ENCODE assay signal across 9 cellular contexts in genomic region chr19:44807652-44808462, GRCh38. TPM values are rescaled to one million over a fixed set of nuclear protein-coding genes. Genes with fewer than 3 reads are reported as not detected.
A peak's percentile ranks its signal among the peaks of the same experiment; 100 is the strongest.
DNase-seq lines count a peak whose midpoint lies in the region; ATAC-seq, FAIRE-seq and TF ChIP-seq lines count a peak whose summit lies in the region.
"Had no signal": no experiment of that assay in that cellular context is flagged by ENCODE, and none has a peak within 500 bp of the region (broad histone marks: within the 10 kb centered on the region; RNA-seq: fewer than 3 reads in every experiment).

No MANE protein-coding gene starts in this region.

- H2AFZ ChIP-seq in IMR-90 (replicated peaks; ENCODE audit: low read length, poor library complexity) = peak overlapping the region; percentile 89
- H2AFZ ChIP-seq in K562 (ENCODE audit: low read depth, low read length) = peak overlapping the region; percentile 66

- dilution Hi-C loops in IMR-90 (cut with HindIII; ENCODE audit: low sequenced_read_pairs, unreplicated experiment) = no loop called here

- no peak overlapping the region; the same call in 1 of the 2 replicates for H3K18ac ChIP-seq in IMR-90 (ENCODE audit: low read depth, low read length)

- H4K5ac ChIP-seq in IMR-90 (ENCODE audit: low read depth, low read length) = peak overlapping the region; percentile 55; the same call in 1 of the 2 replicates

- H2BK15ac ChIP-seq in IMR-90 (ENCODE audit: low read depth, low read length) = 0 out of 3 replicates have a peak overlapping the region, but pooled peaks have one; percentile 53

- no peaks in the 10 kb centered on the region for H3K79me2 ChIP-seq in K562 (ENCODE audit: control insufficient read depth, insufficient read depth, low read length)

- H2BK120ac ChIP-seq in IMR-90 (ENCODE audit: low read depth, low read length) = peak overlapping the region; percentile 80

- WGBS in IMR-90 (ENCODE audit: extremely low coverage in 2 of 2, insufficient read length in 1 of 2), 2 experiments = no CpG with 5 or more reads among the region's 14 CpGs
- under 1% methylated on average over 13 of the region's 14 CpGs for WGBS in K562 (ENCODE audit: insufficient coverage, low coverage, missing lambda C conversion rate)
- 23 to 30% methylated on average over 2 to 13 of the region's 14 CpGs for WGBS in transverse colon (ENCODE audit: low coverage in 1 of 2), 2 donors

- H3K56ac ChIP-seq in IMR-90 (ENCODE audit: extremely low read depth, insufficient read depth, low read length) = no peak overlapping the region

- peak overlapping the region; percentile 91 for H2AK5ac ChIP-seq in IMR-90 (ENCODE audit: low read depth, low read length)

- BruUV-seq in IMR-90 (replicated peaks; lab: Mats Ljungman, UMichigan) (no TSS peak), K562 (replicated peaks; lab: Mats Ljungman, UMichigan) (no TSS peak)

- TF ChIP-seq EP300 in K562 (IDR thresholded peaks at IDR 0.05; ENCODE audit: low read length) (no peak), transverse colon (IDR thresholded peaks at IDR 0.05; ENCODE audit: low read depth) (no peak)

- intact Hi-C loops in IMR-90 (cut with micrococcal nuclease) = loop anchor here (1.0 to 2.0 kb wide), 2 partner anchors 37 to 237 kb away; no protein-coding TSS in a partner anchor
- intact Hi-C loops in K562 (cut with micrococcal nuclease) = loop anchor here (1.0 kb wide), 1 partner anchor 24 kb away; no protein-coding TSS in a partner anchor
- intact Hi-C loops in transverse colon (cut with DNase I; ENCODE audit: low total_unique reads) = no loop called here

- H4K20me1 ChIP-seq in IMR-90 (ENCODE audit: insufficient read depth, low read length) (no peaks in the 10 kb centered on the region), K562 (replicated peaks; ENCODE audit: control insufficient read depth, insufficient read depth, low read length) (no peaks in the 10 kb centered on the region)

- H3K4me2 ChIP-seq in IMR-90 (ENCODE audit: low read depth, low read length) (peak overlapping the region; percentile 95; the same call in 1 of the 2 replicates), K562 (ENCODE audit: insufficient read depth, low read length) (no peak overlapping the region; the same call in 1 of the 2 replicates)

- peak; percentile 59 for TF ChIP-seq CTCF in IMR-90 (conservative IDR thresholded peaks at IDR 0.05; ENCODE audit: low read depth, low read length)
- TF ChIP-seq CTCF in K562 (IDR thresholded peaks at IDR 0.05 in 2 of 3, conservative IDR thresholded peaks at IDR 0.05 in 1 of 3; ENCODE audit: insufficient read depth in 2 of 3, low read depth in 1 of 3, low read length in 3 of 3) = peak; percentile 79 to 91 (median 81)
- TF ChIP-seq CTCF in kidney epithelial cell (IDR thresholded peaks at IDR 0.05; ENCODE audit: insufficient read depth, low read length, poor library complexity, severe bottlenecking) = peak; percentile 37
- TF ChIP-seq CTCF in transverse colon (IDR thresholded peaks at IDR 0.05) = peak in 1 of 5 experiments; percentile 18

- H3K27ac ChIP-seq in IMR-90 (ENCODE audit: insufficient read depth, low read length) (peak overlapping the region; percentile 53), K562 (ENCODE audit: extremely low read depth, low read depth, low read length) (no peak overlapping the region), transverse colon (peak overlapping the region in 3 of 4 donors; percentile 44 to 64 (median 56))

- H2BK5ac ChIP-seq in IMR-90 (ENCODE audit: low read depth, low read length, poor library complexity, severe bottlenecking) = no peak overlapping the region

- H3K9me3 ChIP-seq in IMR-90 (ENCODE audit: control insufficient read depth, insufficient read depth, low read length) = peaks cover 6% of the 10 kb centered on the region
- no peaks in the 10 kb centered on the region for H3K9me3 ChIP-seq in K562 (replicated peaks; ENCODE audit: control insufficient read depth, insufficient read depth, low read depth, low read length)
- no peaks in the 10 kb centered on the region for H3K9me3 ChIP-seq in transverse colon

- no peaks in the 10 kb centered on the region for H3K9me1 ChIP-seq in IMR-90 (ENCODE audit: insufficient read depth, low read length)
- no peaks in the 10 kb centered on the region for H3K9me1 ChIP-seq in K562 (ENCODE audit: control insufficient read depth, insufficient read depth, low read length)

- H3K23ac ChIP-seq in IMR-90 (ENCODE audit: low read depth, low read length) = no peak overlapping the region

- H3K9ac ChIP-seq in IMR-90 (ENCODE audit: low read depth, low read length) (no peak overlapping the region), K562 (ENCODE audit: insufficient read depth in 1 of 2, low read depth in 2 of 2, low read length in 2 of 2) (peak overlapping the region in 1 of 2 experiments; percentile 75; a peak in 1 of 4 replicates)

- POLR2A ChIA-PET in IMR-90 (lab: Charles Lee; ENCODE audit: unreplicated experiment) = no interaction called here
- POLR2A ChIA-PET in K562 (lab: Yijun Ruan, JAX) = interaction anchor here (1.0 kb wide), 1 partner anchor 40 kb away, joined by 5 read pairs; no protein-coding TSS in a partner anchor

- TF ChIP-seq POLR2A in IMR-90 (IDR thresholded peaks at IDR 0.05; ENCODE audit: low read depth, low read length) (no peak), K562 (conservative IDR thresholded peaks at IDR 0.05) (no peak), transverse colon (IDR thresholded peaks at IDR 0.05) (no peak)

- H3K4me3 ChIP-seq in IMR-90 (ENCODE audit: insufficient read depth, low read depth, low read length) = no peak overlapping the region
- no peak overlapping the region for H3K4me3 ChIP-seq in K562
- H3K4me3 ChIP-seq in kidney epithelial cell (ENCODE audit: low read depth, low read length) = no peak overlapping the region
- H3K4me3 ChIP-seq in transverse colon = no peak overlapping the region

- H3K27me3 ChIP-seq in IMR-90 (ENCODE audit: control insufficient read depth, insufficient read depth, low read length) (peaks cover 5% of the 10 kb centered on the region; the same call in 1 of the 2 replicates), K562 (ENCODE audit: control insufficient read depth in 2 of 2, insufficient read depth in 2 of 2, low read length in 2 of 2) (peaks cover 14 to 33% of the 10 kb centered on the region in 2 experiments; a peak in 4 of 5 replicates), kidney epithelial cell (ENCODE audit: control insufficient read depth, insufficient read depth, low read length) (no peaks in the 10 kb centered on the region), transverse colon (peaks cover 3% of the 10 kb centered on the region)

- in situ Hi-C loops in IMR-90 (cut with MboI; ENCODE audit: low sequenced_read_pairs) = no loop called here
- in situ Hi-C loops in K562 (cut with MboI) = no loop called here
- in situ Hi-C loops in transverse colon (cut with MboI; ENCODE audit: low pct_ligation_motif_present in 1 of 4, low pct_unique_long_range_greater_than_20kb in 1 of 4, low sequenced_read_pairs in 3 of 4) = no loop called here

- H3K4ac ChIP-seq in IMR-90 (ENCODE audit: low read depth, low read length) = peak overlapping the region; percentile 85

- CTCF ChIA-PET in IMR-90 (lab: Yijun Ruan, JAX) (interaction anchor here (0.6 to 1.3 kb wide), 5 partner anchors 14 to 131 kb away, joined by 3 to 5 read pairs (median 3); no protein-coding TSS in a partner anchor), K562 (lab: Yijun Ruan, JAX; ENCODE audit: low intra/inter-chr PET ratio) (interaction anchor here (0.7 to 1.2 kb wide), 3 partner anchors 37 to 84 kb away, joined by 4 to 6 read pairs (median 5); no protein-coding TSS in a partner anchor)

- TF ChIP-seq RAD21 in IMR-90 (IDR thresholded peaks at IDR 0.05; ENCODE audit: low read length) = peak; percentile 57
- peak; percentile 40 to 64 for TF ChIP-seq RAD21 in K562 (CRISPR knock-in tag; conservative IDR thresholded peaks at IDR 0.05 in 1 of 2, IDR thresholded peaks at IDR 0.05 in 1 of 2)

- H3K4me1 ChIP-seq in IMR-90 (ENCODE audit: control insufficient read depth, insufficient read depth, low read length) = peaks cover 15% of the 10 kb centered on the region
- peaks cover 10 to 21% of the 10 kb centered on the region in 2 experiments; a peak in 4 of 5 replicates for H3K4me1 ChIP-seq in K562 (replicated peaks in 1 of 2; ENCODE audit: control insufficient read depth in 2 of 2, insufficient read depth in 2 of 2, low read length in 2 of 2)
- peaks cover 15 to 26% (median 22%) of the 10 kb centered on the region in 4 donors for H3K4me1 ChIP-seq in transverse colon

- H3K36me3 ChIP-seq in IMR-90 (ENCODE audit: control insufficient read depth, insufficient read depth, low read length) (peaks cover 2% of the 10 kb centered on the region; the same call in 1 of the 2 replicates), K562 (ENCODE audit: control insufficient read depth, insufficient read depth, low read length) (no peaks in the 10 kb centered on the region), kidney epithelial cell (ENCODE audit: control insufficient read depth, insufficient read depth, low read length) (no peaks in the 10 kb centered on the region), transverse colon (no peaks in the 10 kb centered on the region)

- ATAC-seq in IMR-90 (ENCODE audit: low read depth) = peak; percentile 63
- peak; percentile 91 for ATAC-seq in K562
- no peak for ATAC-seq in GM21786 (IDR thresholded peaks at IDR 0.05; ENCODE audit: unreplicated experiment)

- no peak overlapping the region for H3K14ac ChIP-seq in IMR-90 (replicated peaks; ENCODE audit: low read depth, low read length)

- FAIRE-seq in K562 (lab: Jason Lieb, UNC) = peak; percentile 77

- peak overlapping the region; percentile 89 for H2AK9ac ChIP-seq in IMR-90 (replicated peaks; ENCODE audit: low read depth, low read length, poor library complexity)

- peak overlapping the region; percentile 63 to 90; a peak in 3 of 4 replicates for H4K8ac ChIP-seq in IMR-90 (ENCODE audit: low read depth in 2 of 2, low read length in 2 of 2)

- peak overlapping the region; percentile 83 for H4K91ac ChIP-seq in IMR-90 (ENCODE audit: insufficient read depth, low read depth, low read length)

- peaks cover 5 to 9% of the 10 kb centered on the region in 2 experiments; a peak in 2 of 4 replicates for H3K79me1 ChIP-seq in IMR-90 (ENCODE audit: low read depth in 1 of 2, low read length in 2 of 2)

- peak overlapping the region; percentile 63 for H2BK20ac ChIP-seq in IMR-90 (ENCODE audit: low read depth, low read length)

- DNase-seq in AG20443 (ENCODE audit: low spot score) = peak; percentile 61
- peak; percentile 34 for DNase-seq in IMR-90
- peak; percentile 74 to 80 (median 78) for DNase-seq in K562 (ENCODE audit: extremely low read depth in 1 of 4, low spot score in 3 of 4)
- DNase-seq in kidney epithelial cell (ENCODE audit: low read depth) = peak; percentile 43
- DNase-seq in transverse colon = peak; percentile 40
- DNase-seq in SK-N-DZ (ENCODE audit: low spot score) = no peak
- DNase-seq in activated CD4-positive, alpha-beta T cell treated with anti-CD3 and anti-CD28 coated beads for 4 hours = no peak

RNA-seq across cellular contexts. Expression of gene BCAM, which starts 1.0 kb away (rescaled TPM):
- total RNA-seq in IMR-90 (2012; rRNA removed) (2.3 and 2.8 TPM in 2 replicates), K562 (2014; rRNA removed) (0.14 and 0.41 TPM in 2 replicates), K562 (2014; rRNA removed; fragmentation: Illumina TruSeq; extraction: Trizol) (0.06 and 0.07 TPM in 2 replicates), K562 (2015; rRNA removed; fragmentation: Illumina TruSeq; extraction: Trizol) (0.33 and 0.38 TPM in 2 replicates), K562 (2021) (1.3 and 1.9 TPM in 2 replicates), kidney epithelial cell (27.6 and 29.6 TPM in 2 replicates), transverse colon (10 to 100 TPM in 3 of 4 donors, 1 to 10 TPM in 1; 7.9 to 95.1 (median 23.1) TPM)
- polyA plus RNA-seq in IMR-90 (2012; rRNA removed) (27.5 and 35.7 TPM in 2 replicates), K562 (2011; rRNA removed) (0.18 and 1.5 TPM in 2 replicates), K562 (2014; fragmentation: Illumina TruSeq; extraction: Trizol) (0.45 and 0.47 TPM in 2 replicates), K562 (2014; fragmentation: Nextera tagmentation; extraction: Ambion mirVana) (not detected), K562 (2014; rRNA removed) (0.76 and 1.1 TPM in 2 replicates)
- polyA plus RNA-seq in IMR-90 (2012; cell fraction: cytosol; rRNA removed) = 50.8 and 71.8 TPM in 2 replicates
- polyA plus RNA-seq in IMR-90 (2012; cell fraction: nucleus; rRNA removed; ENCODE audit: low replicate concordance) = 52.3 and 108 TPM in 2 replicates
- 3.4 and 9.2 TPM in 2 replicates for total RNA-seq in K562 (2011; cell fraction: chromatin; rRNA removed; ENCODE audit: low replicate concordance)
- 3.7 and 5.5 TPM in 2 replicates for total RNA-seq in K562 (2011; cell fraction: nucleolus; rRNA removed)
- 3.0 and 4.9 TPM in 2 replicates for total RNA-seq in K562 (2011; cell fraction: nucleoplasm; rRNA removed)
- 0.31 and 0.64 TPM in 2 replicates for polyA plus RNA-seq in K562 (2011; cell fraction: cytosol; rRNA removed)
- 4.7 and 6.3 TPM in 2 replicates for polyA plus RNA-seq in K562 (2011; cell fraction: nucleus; rRNA removed)
- polyA plus RNA-seq in K562 (2012) = 1.6 and 3.8 TPM in 2 replicates
- 0.56 and 0.72 TPM in 2 replicates for polyA minus RNA-seq in K562 (2011; rRNA and poly(A)+ RNA removed)
- 2.5 and 2.6 TPM in 2 replicates for polyA minus RNA-seq in K562 (2011; cell fraction: cytosol; rRNA and poly(A)+ RNA removed)
- 0.94 and 1.2 TPM in 2 replicates for polyA minus RNA-seq in K562 (2011; cell fraction: nucleus; rRNA and poly(A)+ RNA removed)
- 0.13 TPM in 1 of 2 replicates, not detected in the other for polyA plus RNA-seq in SK-N-DZ (2014; cell fraction: cytosol; rRNA removed)
- 0.22 TPM in 1 of 2 replicates, not detected in the other for polyA plus RNA-seq in SK-N-DZ (2014; cell fraction: nucleus; rRNA removed)

RNA-seq across cellular contexts. Expression of gene CBLC, which starts 30.2 kb away (rescaled TPM):
- total RNA-seq in IMR-90 (2012; rRNA removed) (not detected in 2 replicates), K562 (2014; rRNA removed) (0.09 TPM in 1 of 2 replicates, not detected in the other), K562 (2014; rRNA removed; fragmentation: Illumina TruSeq; extraction: Trizol) (not detected in 2 replicates), K562 (2015; rRNA removed; fragmentation: Illumina TruSeq; extraction: Trizol) (not detected in 2 replicates), K562 (2021) (not detected in 2 replicates), kidney epithelial cell (8.8 and 9.9 TPM in 2 replicates), transverse colon (100 to 1,000 TPM in 3 of 4 donors, 10 to 100 TPM in 1; 96.1 to 210 (median 145) TPM)
- polyA plus RNA-seq in IMR-90 (2012; rRNA removed) (not detected in 2 replicates), K562 (2011; rRNA removed) (not detected in 2 replicates), K562 (2014; fragmentation: Illumina TruSeq; extraction: Trizol) (not detected in 2 replicates), K562 (2014; fragmentation: Nextera tagmentation; extraction: Ambion mirVana) (not detected), K562 (2014; rRNA removed) (not detected in 2 replicates)
- 0.02 TPM in 1 of 2 replicates, not detected in the other for polyA plus RNA-seq in IMR-90 (2012; cell fraction: cytosol; rRNA removed)
- 0.12 TPM in 1 of 2 replicates, not detected in the other for polyA plus RNA-seq in IMR-90 (2012; cell fraction: nucleus; rRNA removed; ENCODE audit: low replicate concordance)
- not detected in 2 replicates for total RNA-seq in K562 (2011; cell fraction: chromatin; rRNA removed; ENCODE audit: low replicate concordance)
- not detected in 2 replicates for total RNA-seq in K562 (2011; cell fraction: nucleolus; rRNA removed)
- total RNA-seq in K562 (2011; cell fraction: nucleoplasm; rRNA removed) = not detected in 2 replicates
- not detected in 2 replicates for polyA plus RNA-seq in K562 (2011; cell fraction: cytosol; rRNA removed)
- polyA plus RNA-seq in K562 (2011; cell fraction: nucleus; rRNA removed) = not detected in 2 replicates
- polyA plus RNA-seq in K562 (2012) = not detected in 2 replicates
- not detected in 2 replicates for polyA minus RNA-seq in K562 (2011; rRNA and poly(A)+ RNA removed)
- polyA minus RNA-seq in K562 (2011; cell fraction: cytosol; rRNA and poly(A)+ RNA removed) = not detected in 2 replicates
- polyA minus RNA-seq in K562 (2011; cell fraction: nucleus; rRNA and poly(A)+ RNA removed) = not detected in 2 replicates
- not detected in 2 replicates for polyA plus RNA-seq in SK-N-DZ (2014; cell fraction: cytosol; rRNA removed)
- polyA plus RNA-seq in SK-N-DZ (2014; cell fraction: nucleus; rRNA removed) = not detected in 2 replicates
- total RNA-seq: glomerular endothelial cell had no signal

RNA-seq across cellular contexts. Expression of gene NECTIN2, which starts 38.2 kb away (rescaled TPM):
- total RNA-seq in IMR-90 (2012; rRNA removed) (77.8 and 78.0 TPM in 2 replicates), K562 (2014; rRNA removed) (65.3 and 78.5 TPM in 2 replicates), K562 (2014; rRNA removed; fragmentation: Illumina TruSeq; extraction: Trizol) (29.8 and 34.9 TPM in 2 replicates), K562 (2015; rRNA removed; fragmentation: Illumina TruSeq; extraction: Trizol) (33.8 and 36.5 TPM in 2 replicates), K562 (2021) (83.6 and 84.8 TPM in 2 replicates), kidney epithelial cell (240 and 243 TPM in 2 replicates), transverse colon (100 to 1,000 TPM in 3 of 4 donors, 10 to 100 TPM in 1; 93.7 to 147 (median 125) TPM)
- polyA plus RNA-seq in IMR-90 (2012; rRNA removed) (169 and 170 TPM in 2 replicates), K562 (2011; rRNA removed) (32.7 and 73.0 TPM in 2 replicates), K562 (2014; fragmentation: Illumina TruSeq; extraction: Trizol) (92.7 and 94.9 TPM in 2 replicates), K562 (2014; fragmentation: Nextera tagmentation; extraction: Ambion mirVana) (1 to 10 TPM; 3.9 to 4.9 TPM), K562 (2014; rRNA removed) (41.4 and 43.6 TPM in 2 replicates)
- polyA plus RNA-seq in IMR-90 (2012; cell fraction: cytosol; rRNA removed) = 191 and 192 TPM in 2 replicates
- polyA plus RNA-seq in IMR-90 (2012; cell fraction: nucleus; rRNA removed; ENCODE audit: low replicate concordance) = 109 and 133 TPM in 2 replicates
- 51.7 and 114 TPM in 2 replicates for total RNA-seq in K562 (2011; cell fraction: chromatin; rRNA removed; ENCODE audit: low replicate concordance)
- total RNA-seq in K562 (2011; cell fraction: nucleolus; rRNA removed) = 140 and 162 TPM in 2 replicates
- 124 and 148 TPM in 2 replicates for total RNA-seq in K562 (2011; cell fraction: nucleoplasm; rRNA removed)
- polyA plus RNA-seq in K562 (2011; cell fraction: cytosol; rRNA removed) = 78.1 and 87.1 TPM in 2 replicates
- polyA plus RNA-seq in K562 (2011; cell fraction: nucleus; rRNA removed) = 35.6 and 37.9 TPM in 2 replicates
- 76.8 and 118 TPM in 2 replicates for polyA plus RNA-seq in K562 (2012)
- polyA minus RNA-seq in K562 (2011; rRNA and poly(A)+ RNA removed) = 29.4 and 29.7 TPM in 2 replicates
- polyA minus RNA-seq in K562 (2011; cell fraction: cytosol; rRNA and poly(A)+ RNA removed) = 43.7 and 44.6 TPM in 2 replicates
- polyA minus RNA-seq in K562 (2011; cell fraction: nucleus; rRNA and poly(A)+ RNA removed) = 9.2 and 15.6 TPM in 2 replicates
- 7.6 and 16.4 TPM in 2 replicates for polyA plus RNA-seq in SK-N-DZ (2014; cell fraction: cytosol; rRNA removed)
- polyA plus RNA-seq in SK-N-DZ (2014; cell fraction: nucleus; rRNA removed) = 3.0 and 4.2 TPM in 2 replicates

RNA-seq across cellular contexts. Expression of gene BCL3, which starts 59.3 kb away (rescaled TPM):
- total RNA-seq in IMR-90 (2012; rRNA removed) (1.6 and 1.9 TPM in 2 replicates), K562 (2014; rRNA removed) (1.1 TPM in 2 replicates), K562 (2014; rRNA removed; fragmentation: Illumina TruSeq; extraction: Trizol) (0.07 TPM in 1 of 2 replicates, not detected in the other), K562 (2015; rRNA removed; fragmentation: Illumina TruSeq; extraction: Trizol) (0.33 and 0.72 TPM in 2 replicates), K562 (2021) (1.9 and 2.4 TPM in 2 replicates), kidney epithelial cell (16.2 and 19.1 TPM in 2 replicates), transverse colon (100 to 1,000 TPM in 1 of 4 donors, 10 to 100 TPM in 3; 43.8 to 181 (median 69.5) TPM)
- polyA plus RNA-seq in IMR-90 (2012; rRNA removed) (24.1 and 26.0 TPM in 2 replicates), K562 (2011; rRNA removed) (0.28 and 1.2 TPM in 2 replicates), K562 (2014; fragmentation: Illumina TruSeq; extraction: Trizol) (0.67 and 0.93 TPM in 2 replicates), K562 (2014; fragmentation: Nextera tagmentation; extraction: Ambion mirVana) (under 1 TPM in 1 of 2 experiments, not detected in 1; 0.03 TPM), K562 (2014; rRNA removed) (0.97 and 2.4 TPM in 2 replicates)
- 26.7 and 52.5 TPM in 2 replicates for polyA plus RNA-seq in IMR-90 (2012; cell fraction: cytosol; rRNA removed)
- 76.1 and 110 TPM in 2 replicates for polyA plus RNA-seq in IMR-90 (2012; cell fraction: nucleus; rRNA removed; ENCODE audit: low replicate concordance)
- total RNA-seq in K562 (2011; cell fraction: chromatin; rRNA removed; ENCODE audit: low replicate concordance) = 3.7 and 11.5 TPM in 2 replicates
- total RNA-seq in K562 (2011; cell fraction: nucleolus; rRNA removed) = 6.4 and 6.8 TPM in 2 replicates
- total RNA-seq in K562 (2011; cell fraction: nucleoplasm; rRNA removed) = 2.5 and 7.1 TPM in 2 replicates
- polyA plus RNA-seq in K562 (2011; cell fraction: cytosol; rRNA removed) = 0.43 and 2.4 TPM in 2 replicates
- polyA plus RNA-seq in K562 (2011; cell fraction: nucleus; rRNA removed) = 5.5 and 6.5 TPM in 2 replicates
- 2.5 and 9.1 TPM in 2 replicates for polyA plus RNA-seq in K562 (2012)
- 0.21 TPM in 1 of 2 replicates, not detected in the other for polyA minus RNA-seq in K562 (2011; rRNA and poly(A)+ RNA removed)
- polyA minus RNA-seq in K562 (2011; cell fraction: cytosol; rRNA and poly(A)+ RNA removed) = 2.5 TPM in 2 replicates
- 0.78 and 2.3 TPM in 2 replicates for polyA minus RNA-seq in K562 (2011; cell fraction: nucleus; rRNA and poly(A)+ RNA removed)
- polyA plus RNA-seq in SK-N-DZ (2014; cell fraction: cytosol; rRNA removed) = 0.08 and 0.69 TPM in 2 replicates
- polyA plus RNA-seq in SK-N-DZ (2014; cell fraction: nucleus; rRNA removed) = 0.34 and 1.4 TPM in 2 replicates

Comparison
In these comparisons a context has a peak if more than half of its experiments do, and no peak if none do; other contexts are left out.
1. DNase-seq: peak in AG20443 (single experiment), IMR-90 (single experiment), K562 (4 of 4), kidney epithelial cell (single experiment) and transverse colon (single experiment); none in SK-N-DZ (single experiment) and activated CD4-positive, alpha-beta T cell treated with anti-CD3 and anti-CD28 coated beads for 4 hours (0 of 2).